In the genomic region with DNA sequence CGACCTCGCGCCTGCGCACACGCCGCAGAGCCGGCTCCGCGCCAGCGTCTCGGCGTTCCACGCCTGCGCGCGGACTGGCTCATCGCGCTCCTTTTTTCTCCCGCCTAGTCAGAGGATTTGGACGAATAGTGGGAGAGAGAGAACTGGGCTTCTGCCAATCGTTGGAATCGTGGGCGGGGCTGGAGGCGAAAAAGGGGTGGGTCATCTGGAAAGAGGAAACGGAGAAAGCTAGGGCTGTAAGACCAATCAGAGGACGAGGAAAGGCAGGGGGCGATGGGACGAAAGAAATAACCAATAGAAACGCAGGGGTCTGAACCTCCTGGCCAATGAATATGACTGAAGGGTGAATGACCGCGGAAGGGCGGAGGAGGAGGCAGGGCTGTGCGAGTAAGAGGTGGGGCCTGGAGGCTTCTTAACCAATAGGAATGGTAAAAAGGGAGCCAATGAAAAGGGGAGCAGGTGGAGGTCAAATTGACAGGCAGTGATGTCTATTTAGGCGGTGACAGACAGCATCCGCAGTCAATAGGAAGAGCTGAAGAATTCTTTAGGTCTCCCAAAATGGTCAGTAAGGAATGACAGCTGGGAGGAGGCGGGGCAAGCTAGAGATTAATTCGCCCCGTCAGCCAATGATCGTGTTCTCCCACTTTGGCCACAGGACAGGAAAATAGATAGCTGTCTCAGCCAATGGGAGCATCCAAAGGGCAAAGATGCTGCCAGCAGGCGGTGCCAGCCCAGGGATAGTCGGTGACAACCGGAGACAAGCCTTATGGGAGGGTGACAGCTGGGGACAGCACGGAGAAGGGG, we compare ENCODE assay signal across 1 cellular context.
TF ChIP-seq lines count a peak whose summit lies in the region.

A gene with protein sequence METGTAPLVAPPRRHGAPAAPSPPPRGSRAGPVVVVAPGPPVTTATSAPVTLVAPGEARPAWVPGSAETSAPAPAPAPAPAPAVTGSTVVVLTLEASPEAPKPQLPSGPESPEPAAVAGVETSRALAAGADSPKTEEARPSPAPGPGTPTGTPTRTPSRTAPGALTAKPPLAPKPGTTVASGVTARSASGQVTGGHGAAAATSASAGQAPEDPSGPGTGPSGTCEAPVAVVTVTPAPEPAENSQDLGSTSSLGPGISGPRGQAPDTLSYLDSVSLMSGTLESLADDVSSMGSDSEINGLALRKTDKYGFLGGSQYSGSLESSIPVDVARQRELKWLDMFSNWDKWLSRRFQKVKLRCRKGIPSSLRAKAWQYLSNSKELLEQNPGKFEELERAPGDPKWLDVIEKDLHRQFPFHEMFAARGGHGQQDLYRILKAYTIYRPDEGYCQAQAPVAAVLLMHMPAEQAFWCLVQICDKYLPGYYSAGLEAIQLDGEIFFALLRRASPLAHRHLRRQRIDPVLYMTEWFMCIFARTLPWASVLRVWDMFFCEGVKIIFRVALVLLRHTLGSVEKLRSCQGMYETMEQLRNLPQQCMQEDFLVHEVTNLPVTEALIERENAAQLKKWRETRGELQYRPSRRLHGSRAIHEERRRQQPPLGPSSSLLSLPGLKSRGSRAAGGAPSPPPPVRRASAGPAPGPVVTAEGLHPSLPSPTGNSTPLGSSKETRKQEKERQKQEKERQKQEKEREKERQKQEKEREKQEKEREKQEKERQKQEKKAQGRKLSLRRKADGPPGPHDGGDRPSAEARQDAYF (minus strand): TSS at position 51 of the 804 bp plus-strand sequence. CDS start 311 bp downstream, outside the sequence.

TF ChIP-seq in HEK293, 187 proteins besides CTCF, POLR2A, EP300 and RAD21 (continued from another document):
- TF ChIP-seq ZNF19 (tag by site-specific recombination; IDR thresholded peaks at IDR 0.05; ENCODE audit: low read depth) (no peak), OVOL3 (tag by site-specific recombination; IDR thresholded peaks at IDR 0.05) (no peak), REPIN1 (tag by site-specific recombination; IDR thresholded peaks at IDR 0.05; ENCODE audit: low read depth) (no peak), ZNF544 (tag by site-specific recombination; IDR thresholded peaks at IDR 0.05) (no peak), ZNF626 (tag by site-specific recombination; IDR thresholded peaks at IDR 0.05) (no peak), KLF8 (tag by site-specific recombination; IDR thresholded peaks at IDR 0.05) (peak; percentile 67; the same call in 1 of the 2 replicates), ZNF585B (tag by site-specific recombination; IDR thresholded peaks at IDR 0.05) (no peak)
- TF ChIP-seq, protein P1, sequence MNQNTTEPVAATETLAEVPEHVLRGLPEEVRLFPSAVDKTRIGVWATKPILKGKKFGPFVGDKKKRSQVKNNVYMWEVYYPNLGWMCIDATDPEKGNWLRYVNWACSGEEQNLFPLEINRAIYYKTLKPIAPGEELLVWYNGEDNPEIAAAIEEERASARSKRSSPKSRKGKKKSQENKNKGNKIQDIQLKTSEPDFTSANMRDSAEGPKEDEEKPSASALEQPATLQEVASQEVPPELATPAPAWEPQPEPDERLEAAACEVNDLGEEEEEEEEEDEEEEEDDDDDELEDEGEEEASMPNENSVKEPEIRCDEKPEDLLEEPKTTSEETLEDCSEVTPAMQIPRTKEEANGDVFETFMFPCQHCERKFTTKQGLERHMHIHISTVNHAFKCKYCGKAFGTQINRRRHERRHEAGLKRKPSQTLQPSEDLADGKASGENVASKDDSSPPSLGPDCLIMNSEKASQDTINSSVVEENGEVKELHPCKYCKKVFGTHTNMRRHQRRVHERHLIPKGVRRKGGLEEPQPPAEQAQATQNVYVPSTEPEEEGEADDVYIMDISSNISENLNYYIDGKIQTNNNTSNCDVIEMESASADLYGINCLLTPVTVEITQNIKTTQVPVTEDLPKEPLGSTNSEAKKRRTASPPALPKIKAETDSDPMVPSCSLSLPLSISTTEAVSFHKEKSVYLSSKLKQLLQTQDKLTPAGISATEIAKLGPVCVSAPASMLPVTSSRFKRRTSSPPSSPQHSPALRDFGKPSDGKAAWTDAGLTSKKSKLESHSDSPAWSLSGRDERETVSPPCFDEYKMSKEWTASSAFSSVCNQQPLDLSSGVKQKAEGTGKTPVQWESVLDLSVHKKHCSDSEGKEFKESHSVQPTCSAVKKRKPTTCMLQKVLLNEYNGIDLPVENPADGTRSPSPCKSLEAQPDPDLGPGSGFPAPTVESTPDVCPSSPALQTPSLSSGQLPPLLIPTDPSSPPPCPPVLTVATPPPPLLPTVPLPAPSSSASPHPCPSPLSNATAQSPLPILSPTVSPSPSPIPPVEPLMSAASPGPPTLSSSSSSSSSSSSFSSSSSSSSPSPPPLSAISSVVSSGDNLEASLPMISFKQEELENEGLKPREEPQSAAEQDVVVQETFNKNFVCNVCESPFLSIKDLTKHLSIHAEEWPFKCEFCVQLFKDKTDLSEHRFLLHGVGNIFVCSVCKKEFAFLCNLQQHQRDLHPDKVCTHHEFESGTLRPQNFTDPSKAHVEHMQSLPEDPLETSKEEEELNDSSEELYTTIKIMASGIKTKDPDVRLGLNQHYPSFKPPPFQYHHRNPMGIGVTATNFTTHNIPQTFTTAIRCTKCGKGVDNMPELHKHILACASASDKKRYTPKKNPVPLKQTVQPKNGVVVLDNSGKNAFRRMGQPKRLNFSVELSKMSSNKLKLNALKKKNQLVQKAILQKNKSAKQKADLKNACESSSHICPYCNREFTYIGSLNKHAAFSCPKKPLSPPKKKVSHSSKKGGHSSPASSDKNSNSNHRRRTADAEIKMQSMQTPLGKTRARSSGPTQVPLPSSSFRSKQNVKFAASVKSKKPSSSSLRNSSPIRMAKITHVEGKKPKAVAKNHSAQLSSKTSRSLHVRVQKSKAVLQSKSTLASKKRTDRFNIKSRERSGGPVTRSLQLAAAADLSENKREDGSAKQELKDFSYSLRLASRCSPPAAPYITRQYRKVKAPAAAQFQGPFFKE (tag by site-specific recombination; IDR thresholded peaks at IDR 0.05; ENCODE audit: borderline replicate concordance) = no peak
